In genomic region chr22:44752285-44753188, GRCh38 we compare ENCODE assay signal across 10 cellular contexts. TPM values are rescaled to one million over a fixed set of nuclear protein-coding genes. Genes with fewer than 3 reads are reported as not detected.
DNase-seq lines count a peak whose midpoint lies in the region; TF ChIP-seq lines count a peak whose summit lies in the region.
"Had no signal": no experiment of that assay in that cellular context is flagged by ENCODE, and none has a peak within 500 bp of the region (broad histone marks: within the 10 kb centered on the region; RNA-seq: fewer than 3 reads in every experiment).

TSS of gene ARHGAP8 (plus strand) at chr22:44752575. CDS start at chr22:44786528, 33,953 bp downstream.

- no peak for DNase-seq in G401 (ENCODE audit: low spot score)
- DNase-seq in NCI-H345 (lab: John Stamatoyannopoulos, UW) = peak; percentile 48
- DNase-seq in endodermal cell = peak; percentile 93
- no peak for DNase-seq in neuronal stem cell (ENCODE audit: low spot score)
- no peak for DNase-seq in MG63
- DNase-seq in GOT3 (lab: John Stamatoyannopoulos, UW) = no peak
- DNase-seq in occipital lobe (lab: John Stamatoyannopoulos, UW) = no peak
- no peak for DNase-seq in NCI-H2227 treated with DMSO at 0.1 percent for 48 hours (lab: John Stamatoyannopoulos, UW)
- DNase-seq: activated effector memory CD4-positive, alpha-beta T cell treated with Interleukin-2 at 50 U/mL for 16 hours; Kasumi-1 had no signal

- peaks cover 6% of the 10 kb centered on the region for H3K9me3 Mint-ChIP-seq in endodermal cell

- no peak within 1 kb of the TSS for H4K91ac ChIP-seq in neuronal stem cell (ENCODE audit: low read depth, low read length, poor library complexity)

- no peaks in the 10 kb centered on the region for H3K9me3 ChIP-seq in endodermal cell (ENCODE audit: control insufficient read depth, low read length)
- H3K9me3 ChIP-seq in neuronal stem cell (replicated peaks in 1 of 2; ENCODE audit: control insufficient read depth in 2 of 2, insufficient read depth in 1 of 2, low read depth in 1 of 2, low read length in 2 of 2) = peaks cover 2% of the 10 kb centered on the region in 2 donors
- H3K9me3 ChIP-seq in MG63 = no peaks in the 10 kb centered on the region

- H2AK5ac ChIP-seq in neuronal stem cell (ENCODE audit: low read depth, low read length) = no peak within 1 kb of the TSS

- no peak for TF ChIP-seq CTCF in endodermal cell (conservative IDR thresholded peaks at IDR 0.05)

- peaks cover 23% of the 10 kb centered on the region for H3K4me1 Mint-ChIP-seq in endodermal cell

- no peak within 1 kb of the TSS for H2BK120ac ChIP-seq in neuronal stem cell (ENCODE audit: low read depth, low read length)

- peak within 1 kb of the TSS; percentile 35 for H2BK5ac ChIP-seq in neuronal stem cell (ENCODE audit: low read length)

- H3K36me3 ChIP-seq in endodermal cell (ENCODE audit: control insufficient read depth, insufficient read depth, low read length) (no peaks in the 10 kb centered on the region), neuronal stem cell (replicated peaks in 1 of 2; ENCODE audit: control insufficient read depth in 2 of 2, insufficient read depth in 2 of 2, low read length in 2 of 2) (no peaks in the 10 kb centered on the region), MG63 (no peaks in the 10 kb centered on the region)

- H3K27me3 Mint-ChIP-seq in endodermal cell (ENCODE audit: insufficient read depth) = no peaks in the 10 kb centered on the region

- H3K9ac ChIP-seq in endodermal cell (ENCODE audit: extremely low read depth, low read length, poor library complexity, severe bottlenecking) (peak within 1 kb of the TSS; percentile 51), neuronal stem cell (ENCODE audit: low read depth, low read length, poor library complexity) (peak within 1 kb of the TSS; percentile 72)

- H3K36me3 Mint-ChIP-seq in endodermal cell (ENCODE audit: low read depth) = peaks cover 7% of the 10 kb centered on the region

- no peak within 1 kb of the TSS for H4K8ac ChIP-seq in neuronal stem cell (ENCODE audit: low read depth, low read length)

- H3K4me3 Mint-ChIP-seq in endodermal cell = peak within 1 kb of the TSS; percentile 76

- no peaks in the 10 kb centered on the region for H3K79me1 ChIP-seq in neuronal stem cell (ENCODE audit: low read depth, low read length)

- H3K4me3 ChIP-seq in endodermal cell (ENCODE audit: low read length) = peak within 1 kb of the TSS; percentile 81
- peak within 1 kb of the TSS in 1 of 2 donors; percentile 74 for H3K4me3 ChIP-seq in neuronal stem cell (ENCODE audit: low read length in 2 of 2)
- no peak within 1 kb of the TSS for H3K4me3 ChIP-seq in MG63

- in situ Hi-C loops in G401 (cut with HindIII; ENCODE audit: low sequenced_read_pairs) = no loop called here

- no peak within 1 kb of the TSS for H2BK12ac ChIP-seq in neuronal stem cell (ENCODE audit: low read length)

- peak within 1 kb of the TSS; percentile 70 for H3K27ac Mint-ChIP-seq in endodermal cell

- H3K18ac ChIP-seq in neuronal stem cell (ENCODE audit: low read length) = peak within 1 kb of the TSS; percentile 19

- no peak within 1 kb of the TSS for H2AFZ ChIP-seq in neuronal stem cell (ENCODE audit: low read length)

- peak within 1 kb of the TSS; percentile 73 for H3K23ac ChIP-seq in neuronal stem cell (ENCODE audit: low read depth, low read length, poor library complexity)

- no peak within 1 kb of the TSS for H2BK15ac ChIP-seq in neuronal stem cell (ENCODE audit: low read length)

- H3K27ac ChIP-seq in endodermal cell (ENCODE audit: low read depth, low read length) (no peak within 1 kb of the TSS), neuronal stem cell (replicated peaks; ENCODE audit: low read length) (no peak within 1 kb of the TSS)

- H3K27me3 ChIP-seq in endodermal cell (ENCODE audit: control insufficient read depth, insufficient read depth, low read length, poor library complexity, severe bottlenecking) (peaks cover 13% of the 10 kb centered on the region), neuronal stem cell (ENCODE audit: control insufficient read depth in 3 of 3, insufficient read depth in 3 of 3, low read depth in 1 of 3, low read length in 3 of 3) (peaks cover 5 to 44% (median 26%) of the 10 kb centered on the region in 3 experiments), MG63 (no peaks in the 10 kb centered on the region)

- peak within 1 kb of the TSS; percentile 77 for H3K4me2 ChIP-seq in neuronal stem cell (ENCODE audit: insufficient read depth, low read length, poor library complexity, severe bottlenecking)

- H3K4me1 ChIP-seq in endodermal cell (ENCODE audit: control insufficient read depth, insufficient read depth, low read length) (peaks cover 5% of the 10 kb centered on the region), neuronal stem cell (ENCODE audit: control insufficient read depth in 2 of 2, insufficient read depth in 1 of 2, low read depth in 1 of 2, low read length in 2 of 2) (peaks cover 0 to 5% of the 10 kb centered on the region in 2 donors)

- 1 to 3% methylated on average over 16 to 77 of the region's 78 CpGs for WGBS in endodermal cell (ENCODE audit: insufficient coverage in 1 of 2, insufficient read length in 1 of 2), 2 experiments
- WGBS in neuronal stem cell (ENCODE audit: extremely low coverage in 2 of 2, insufficient read length in 2 of 2, insufficient replicate concordance in 1 of 2), 2 donors = no CpG with 5 or more reads among the region's 78 CpGs

- no peak within 1 kb of the TSS for H3K4ac ChIP-seq in neuronal stem cell (ENCODE audit: low read length)

- H3K14ac ChIP-seq in neuronal stem cell (ENCODE audit: low read length) = no peak within 1 kb of the TSS

RNA-seq across cellular contexts. Expression of gene ARHGAP8, which starts in this region (rescaled TPM):
- total RNA-seq in G401 (2014; rRNA removed; shearing (Covaris generic)) = 15.7 and 20.5 TPM in 2 replicates
- total RNA-seq in endodermal cell (10 to 100 TPM; 45.2 to 51.3 TPM), occipital lobe (1.4 TPM)
- 9.3 TPM for polyA plus RNA-seq in endodermal cell (2013, experiment 1 of 2)
- 4.3 TPM for polyA plus RNA-seq in endodermal cell (2013, experiment 2 of 2)
- 4.1 TPM for polyA plus RNA-seq in neuronal stem cell (2013, experiment 1 of 2)
- 4.2 TPM for polyA plus RNA-seq in neuronal stem cell (2013, experiment 2 of 2)
- not detected in 2 replicates for total RNA-seq in MG63 (2014; rRNA removed; shearing (Covaris generic); ENCODE audit: low replicate concordance)

Comparison
In these comparisons a context has a peak if more than half of its experiments do, and no peak if none do; other contexts are left out.
1. DNase-seq: peak in NCI-H345 (single experiment) and endodermal cell (single experiment); none in G401 (single experiment), neuronal stem cell (single experiment), MG63 (single experiment), GOT3 (single experiment), occipital lobe (single experiment) and NCI-H2227 treated with DMSO at 0.1 percent for 48 hours (single experiment).